8 cellular contexts compared by ENCODE assay signal in genomic region chr1:109493805-109494539, GRCh38.
DNase-seq lines count a peak whose midpoint lies in the region; ATAC-seq and TF ChIP-seq lines count a peak whose summit lies in the region.

A gene with protein sequence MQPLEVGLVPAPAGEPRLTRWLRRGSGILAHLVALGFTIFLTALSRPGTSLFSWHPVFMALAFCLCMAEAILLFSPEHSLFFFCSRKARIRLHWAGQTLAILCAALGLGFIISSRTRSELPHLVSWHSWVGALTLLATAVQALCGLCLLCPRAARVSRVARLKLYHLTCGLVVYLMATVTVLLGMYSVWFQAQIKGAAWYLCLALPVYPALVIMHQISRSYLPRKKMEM (plus strand): TSS chr1:109494094. CDS start chr1:109494140, 46 bp downstream.

- ATAC-seq in GM18867 (IDR thresholded peaks at IDR 0.05; ENCODE audit: unreplicated experiment) = peak; percentile 84
- ATAC-seq in HG03097 (IDR thresholded peaks at IDR 0.05; ENCODE audit: low FRiP score, unreplicated experiment) = peak; percentile 79
- ATAC-seq in central memory CD8-positive, alpha-beta T cell (replicated peaks; ENCODE audit: extremely low read depth, poor library complexity, severe bottlenecking) = peak; percentile 92

- no peaks in the 10 kb centered on the region for H3K9me3 Mint-ChIP-seq in central memory CD8-positive, alpha-beta T cell

- DNase-seq in AG09319 (ENCODE audit: extremely low read depth, low read depth) (no peak), NCI-H2227 treated with DMSO at 0.1 percent for 48 hours (lab: John Stamatoyannopoulos, UW) (peak; percentile 84), kidney glomerular epithelial cell (lab: John Stamatoyannopoulos, UW) (peak; percentile 87)
- peak; percentile 79 for DNase-seq in activated CD4-positive, CD25-positive, alpha-beta regulatory T cell treated with anti-CD3 and anti-CD28 coated beads, Interleukin-2, amount 50 U/mL, for 16 hours (ENCODE audit: low read depth, low spot score)
- peak; percentile 82 to 87 for DNase-seq in central memory CD8-positive, alpha-beta T cell (ENCODE audit: low spot score in 2 of 2)
- DNase-seq in stimulated activated CD4-positive, alpha-beta T cell treated with anti-CD3 and anti-CD28 coated beads, Interleukin-1b, Interleukin-23, amount 100 ng/mL, for 1 hour (ENCODE audit: low read depth in 2 of 2) = peak; percentile 70 to 87

- H3K27me3 Mint-ChIP-seq in central memory CD8-positive, alpha-beta T cell = no peaks in the 10 kb centered on the region

- peak within 1 kb of the TSS; percentile 79 for H3K27ac Mint-ChIP-seq in central memory CD8-positive, alpha-beta T cell (ENCODE audit: low read depth)

- TF ChIP-seq CTCF in AG09319 (IDR thresholded peaks at IDR 0.05; ENCODE audit: low read depth, low read length) = peak; percentile 75

- peak within 1 kb of the TSS; percentile 97 for H3K4me3 Mint-ChIP-seq in central memory CD8-positive, alpha-beta T cell

- peaks cover 20% of the 10 kb centered on the region for H3K36me3 Mint-ChIP-seq in central memory CD8-positive, alpha-beta T cell (ENCODE audit: insufficient read depth)

- H3K4me1 Mint-ChIP-seq in central memory CD8-positive, alpha-beta T cell = peaks cover 48% of the 10 kb centered on the region
